ENCODE assay signal across 28 cellular contexts in genomic region chr9:71079451-71079850, GRCh38. TPM values are rescaled to one million over a fixed set of nuclear protein-coding genes. Genes with fewer than 3 reads are reported as not detected.
DNase-seq lines count a peak whose midpoint lies in the region; ATAC-seq, FAIRE-seq and TF ChIP-seq lines count a peak whose summit lies in the region.
"Had no signal": no experiment of that assay in that cellular context is flagged by ENCODE, and none has a peak within 500 bp of the region (broad histone marks: within the 10 kb centered on the region; RNA-seq: fewer than 3 reads in every experiment).

No MANE protein-coding gene starts in this region.

- H3K36me3 Mint-ChIP-seq in activated CD8-positive, alpha-beta T cell treated with anti-CD3 and anti-CD28 coated beads, Interleukin-2, amount 10 ng/mL, durations not matched to agents 7 days and 5 days (ENCODE audit: low read depth) = no peaks in the 10 kb centered on the region
- H3K36me3 Mint-ChIP-seq: CD8-positive, alpha-beta T cell had no signal

- 85% methylated on average over 2 of the region's 2 CpGs for WGBS in mammary epithelial cell (ENCODE audit: low coverage, missing lambda C conversion rate)

- H4K20me1 ChIP-seq in mammary epithelial cell (ENCODE audit: insufficient read depth, low read length) = no peaks in the 10 kb centered on the region

- no peaks in the 10 kb centered on the region for H3K36me3 ChIP-seq in mammary epithelial cell (ENCODE audit: insufficient read depth, low read length)
- H3K36me3 ChIP-seq in breast epithelium = no peaks in the 10 kb centered on the region
- H3K36me3 ChIP-seq: left ventricle myocardium inferior, stomach, upper lobe of left lung had no signal

- intact Hi-C loops in mammary epithelial cell (cut with micrococcal nuclease) (no loop called here), breast epithelium (cut with DNase I; ENCODE audit: low total_unique reads) (no loop called here)

- H2AFZ ChIP-seq in mammary epithelial cell (ENCODE audit: low read depth, low read length) = no peak overlapping the region

- POLR2A ChIA-PET in RWPE1 (lab: Yijun Ruan, JAX; ENCODE audit: low non-redundant PET) = no interaction called here
- POLR2A ChIA-PET in activated CD8-positive, alpha-beta T cell treated with anti-CD3 and anti-CD28 coated beads, Interleukin-2, amount 10 ng/mL, durations not matched to agents 7 days and 5 days (lab: Charles Lee) = no interaction called here

- no peak overlapping the region for H3K4me3 Mint-ChIP-seq in activated CD8-positive, alpha-beta T cell treated with anti-CD3 and anti-CD28 coated beads, Interleukin-2, amount 10 ng/mL, durations not matched to agents 7 days and 5 days
- H3K4me3 Mint-ChIP-seq: activated CD8-positive, alpha-beta T cell treated with anti-CD3 and anti-CD28 coated beads for 36 hours; CD8-positive, alpha-beta T cell; T-helper 2 cell treated with Interferon-gamma antibody and Interleukin-4, amounts not matched to agents 5 μg/mL and 100 μg/mL, for 36 hours had no signal

- no peaks in the 10 kb centered on the region for H3K4me1 ChIP-seq in mammary epithelial cell (ENCODE audit: insufficient read depth, low read length)
- H3K4me1 ChIP-seq in breast epithelium = no peaks in the 10 kb centered on the region
- H3K4me1 ChIP-seq: left ventricle myocardium inferior, upper lobe of left lung had no signal

- H3K9me3 Mint-ChIP-seq in activated CD8-positive, alpha-beta T cell treated with anti-CD3 and anti-CD28 coated beads, Interleukin-2, amount 10 ng/mL, durations not matched to agents 7 days and 5 days (ENCODE audit: insufficient read depth) = no peaks in the 10 kb centered on the region
- H3K9me3 Mint-ChIP-seq: CD8-positive, alpha-beta T cell; T-helper 2 cell treated with Interferon-gamma antibody and Interleukin-4, amounts not matched to agents 5 μg/mL and 100 μg/mL, for 36 hours had no signal

- FAIRE-seq in D721Med (lab: Jason Lieb, UNC) = no peak
- FAIRE-seq: endothelial cell of umbilical vein, GM19239, H54 had no signal

- no peak overlapping the region for H3K9ac ChIP-seq in mammary epithelial cell (ENCODE audit: insufficient read depth, low read length)

- ATAC-seq in activated CD8-positive, alpha-beta T cell treated with anti-CD3 and anti-CD28 coated beads, Interleukin-2, amount 10 ng/mL, durations not matched to agents 7 days and 5 days = no peak
- ATAC-seq: activated CD8-positive, alpha-beta T cell treated with anti-CD3 and anti-CD28 coated beads for 36 hours; CD8-positive, alpha-beta T cell had no signal

- TF ChIP-seq POLR2A in breast epithelium (IDR thresholded peaks at IDR 0.05) = no peak

- dilution Hi-C loops in mammary epithelial cell (cut with HindIII; ENCODE audit: low sequenced_read_pairs) = no loop called here

- BruUV-seq in mammary epithelial cell (replicated peaks; lab: Mats Ljungman, UMichigan) = no TSS peak

- CTCF ChIA-PET in mammary epithelial cell (lab: Charles Lee; ENCODE audit: low non-redundant PET) (no interaction called here), RWPE1 (lab: Yijun Ruan, JAX) (no interaction called here)
- CTCF ChIA-PET in activated CD8-positive, alpha-beta T cell treated with anti-CD3 and anti-CD28 coated beads, Interleukin-2, amount 10 ng/mL, durations not matched to agents 7 days and 5 days (lab: Charles Lee) = no interaction called here

- H3K4me3 ChIP-seq in mammary epithelial cell (replicated peaks in 1 of 3; ENCODE audit: insufficient read depth in 1 of 3, low read depth in 2 of 3, low read length in 3 of 3) = no peak overlapping the region
- no peak overlapping the region for H3K4me3 ChIP-seq in breast epithelium
- no peak overlapping the region for H3K4me3 ChIP-seq in fibroblast of pulmonary artery (replicated peaks; ENCODE audit: low read depth, low read length)
- H3K4me3 ChIP-seq: left ventricle myocardium inferior, skin epidermis, stomach, upper lobe of left lung had no signal

- H3K27ac Mint-ChIP-seq in activated CD8-positive, alpha-beta T cell treated with anti-CD3 and anti-CD28 coated beads, Interleukin-2, amount 10 ng/mL, durations not matched to agents 7 days and 5 days = no peak overlapping the region
- H3K27ac Mint-ChIP-seq: activated CD8-positive, alpha-beta T cell treated with anti-CD3 and anti-CD28 coated beads for 36 hours; CD8-positive, alpha-beta T cell; T-helper 2 cell treated with Interferon-gamma antibody and Interleukin-4, amounts not matched to agents 5 μg/mL and 100 μg/mL, for 36 hours had no signal

- H3K27me3 ChIP-seq in mammary epithelial cell (ENCODE audit: insufficient read depth, low read length) = no peaks in the 10 kb centered on the region
- no peaks in the 10 kb centered on the region for H3K27me3 ChIP-seq in breast epithelium
- H3K27me3 ChIP-seq: stomach, upper lobe of left lung had no signal

- H3K4me1 Mint-ChIP-seq in activated CD8-positive, alpha-beta T cell treated with anti-CD3 and anti-CD28 coated beads, Interleukin-2, amount 10 ng/mL, durations not matched to agents 7 days and 5 days (ENCODE audit: low read depth) = no peaks in the 10 kb centered on the region

- no peak for TF ChIP-seq CTCF in mammary epithelial cell (conservative IDR thresholded peaks at IDR 0.05 in 1 of 2, IDR thresholded peaks at IDR 0.05 in 1 of 2; ENCODE audit: extremely low read depth in 1 of 2, insufficient read depth in 1 of 2, low read depth in 1 of 2, low read length in 2 of 2)
- no peak for TF ChIP-seq CTCF in breast epithelium (IDR thresholded peaks at IDR 0.05)
- no peak for TF ChIP-seq CTCF in RWPE1 (conservative IDR thresholded peaks at IDR 0.05; ENCODE audit: low read depth)
- no peak for TF ChIP-seq CTCF in fibroblast of pulmonary artery (IDR thresholded peaks at IDR 0.05; ENCODE audit: low read length, missing control alignments)
- TF ChIP-seq CTCF in D721Med (IDR thresholded peaks at IDR 0.05; ENCODE audit: insufficient read depth, missing control alignments) = no peak

- H3K9me3 ChIP-seq in mammary epithelial cell (replicated peaks; ENCODE audit: insufficient read depth, low read length) (no peaks in the 10 kb centered on the region), breast epithelium (no peaks in the 10 kb centered on the region)
- H3K9me3 ChIP-seq: upper lobe of left lung had no signal

- DNase-seq in mammary epithelial cell = peak; percentile 2
- no peak for DNase-seq in breast epithelium (ENCODE audit: low spot score in 2 of 2)
- peak; percentile 6 for DNase-seq in RWPE1 (ENCODE audit: low spot score)
- DNase-seq in fibroblast of pulmonary artery (ENCODE audit: low read depth) = peak; percentile 16
- no peak for DNase-seq in D721Med (ENCODE audit: insufficient read length, low spot score)
- no peak for DNase-seq in ureter (ENCODE audit: low spot score)
- no peak for DNase-seq in SIG-M5 treated with dmso at 0.1 percent for 504 hours (lab: John Stamatoyannopoulos, UW; ENCODE audit: unreplicated experiment)
- no peak for DNase-seq in activated CD8-positive, alpha-beta T cell treated with anti-CD3 and anti-CD28 coated beads, Interleukin-2, amount 10 ng/mL, durations not matched to agents 7 days and 5 days
- DNase-seq: 8988T; activated CD4-positive, CD25-positive, alpha-beta regulatory T cell; activated CD8-positive, alpha-beta T cell treated with anti-CD3 and anti-CD28 coated beads for 36 hours; activated naive CD4-positive, alpha-beta T cell treated with anti-CD3 and anti-CD28 coated beads, Interleukin-2, amount 50 U/mL, for 16 hours; activated T-cell treated with anti-CD3 and anti-CD28 coated beads, Interleukin-2, amount 50 U/mL, for 48 hours; CD8-positive, alpha-beta T cell; cortex of kidney; left ventricle myocardium inferior; NCI-H2171 treated with DMSO at 0.1 percent for 48 hours; NCI-H69; SHP77 treated with DMSO at 0.1 percent for 48 hours; stimulated activated CD4-positive, alpha-beta T cell treated with anti-CD3 and anti-CD28 coated beads, Interleukin-2, amount 100 ng/mL, for 48 hours; stomach; upper lobe of left lung had no signal

- H3K27me3 Mint-ChIP-seq in activated CD8-positive, alpha-beta T cell treated with anti-CD3 and anti-CD28 coated beads, Interleukin-2, amount 10 ng/mL, durations not matched to agents 7 days and 5 days (ENCODE audit: low read depth) = no peaks in the 10 kb centered on the region

- in situ Hi-C loops in mammary epithelial cell (cut with MboI; ENCODE audit: low sequenced_read_pairs in 2 of 2) = no loop called here

- H3K4me2 ChIP-seq in mammary epithelial cell (ENCODE audit: insufficient read depth, low read depth, low read length) = no peak overlapping the region

- no peaks in the 10 kb centered on the region for H3K79me2 ChIP-seq in mammary epithelial cell (ENCODE audit: insufficient read depth, low read length)

- no peak overlapping the region for H3K27ac ChIP-seq in mammary epithelial cell (ENCODE audit: insufficient read depth, low read depth, low read length)
- H3K27ac ChIP-seq in breast epithelium = no peak overlapping the region
- H3K27ac ChIP-seq in RWPE1 = no peak overlapping the region
- H3K27ac ChIP-seq: left ventricle myocardium inferior, skin epidermis, stomach, upper lobe of left lung had no signal

RNA-seq across cellular contexts. Expression of gene TRPM3, which starts 42.0 kb away (rescaled TPM):
- total RNA-seq in mammary epithelial cell (under 1 TPM; 0.17 to 0.21 TPM), breast epithelium (under 1 TPM; 0.33 to 0.88 (median 0.64) TPM), ureter (1.3 TPM)
- 0.15 TPM for polyA plus RNA-seq in mammary epithelial cell
- polyA minus RNA-seq in mammary epithelial cell = not detected
- total RNA-seq in activated CD8-positive, alpha-beta T cell treated with anti-CD3 and anti-CD28 coated beads, Interleukin-2, amount 10 ng/mL, durations not matched to agents 7 days and 5 days = not detected
- total RNA-seq: activated CD8-positive, alpha-beta T cell treated with anti-CD3 and anti-CD28 coated beads for 36 hours; CD8-positive, alpha-beta T cell; glomerular endothelial cell had no signal

Comparison
In these comparisons a context has a peak if more than half of its experiments do, and no peak if none do; other contexts are left out.
1. DNase-seq: peak in mammary epithelial cell (single experiment), RWPE1 (single experiment) and fibroblast of pulmonary artery (single experiment); none in breast epithelium (0 of 2), D721Med (single experiment), ureter (single experiment), SIG-M5 treated with dmso at 0.1 percent for 504 hours (single experiment) and activated CD8-positive, alpha-beta T cell treated with anti-CD3 and anti-CD28 coated beads, Interleukin-2, amount 10 ng/mL, durations not matched to agents 7 days and 5 days (single experiment).